ENCODE assay signal across 23 cellular contexts in genomic region chr10:103495321-103495720, GRCh38. TPM values are rescaled to one million over a fixed set of nuclear protein-coding genes. Genes with fewer than 3 reads are reported as not detected.
DNase-seq lines count a peak whose midpoint lies in the region; ATAC-seq, FAIRE-seq and TF ChIP-seq lines count a peak whose summit lies in the region.
"Had no signal": no experiment of that assay in that cellular context is flagged by ENCODE, and none has a peak within 500 bp of the region (broad histone marks: within the 10 kb centered on the region; RNA-seq: fewer than 3 reads in every experiment).

No MANE protein-coding gene starts in this region.

- H3K4me3 ChIP-seq in Caco-2 (ENCODE audit: low read depth, low read length) = no peak overlapping the region
- H3K4me3 ChIP-seq in astrocyte (ENCODE audit: insufficient read depth, low read depth, low read length) = no peak overlapping the region
- no peak overlapping the region for H3K4me3 ChIP-seq in SK-N-SH (ENCODE audit: low read depth in 2 of 2, low read length in 1 of 2)
- H3K4me3 ChIP-seq: mucosa of descending colon, psoas muscle had no signal

- TF ChIP-seq EP300 in SK-N-SH (IDR thresholded peaks at IDR 0.05; ENCODE audit: borderline replicate concordance in 1 of 2, low read depth in 1 of 2, low read length in 1 of 2) = no peak

- 83% methylated on average over 3 of the region's 3 CpGs for WGBS in SK-N-SH (ENCODE audit: low lambda C conversion rate)

- CTCF ChIA-PET in CD4-positive, alpha-beta T cell (lab: Charles Lee) = no interaction called here
- CTCF ChIA-PET in Caco-2 (lab: Charles Lee) (no interaction called here), SK-N-SH (lab: Yijun Ruan, JAX) (interaction anchor here (1.0 to 2.1 kb wide), 4 partner anchors 10 to 69 kb away, joined by 3 to 8 read pairs (median 6); no protein-coding TSS in a partner anchor)

- H4K20me1 ChIP-seq in astrocyte (ENCODE audit: insufficient read depth, low read length) (peaks cover 39% of the 10 kb centered on the region), SK-N-SH (ENCODE audit: insufficient read depth) (no peaks in the 10 kb centered on the region)

- no peaks in the 10 kb centered on the region for H3K9me2 ChIP-seq in SK-N-SH

- FAIRE-seq in astrocyte (lab: Jason Lieb, UNC) (no peak), frontal cortex (lab: Jason Lieb, UNC) (no peak)

- peaks cover 9% of the 10 kb centered on the region for H3F3A ChIP-seq in SK-N-SH (replicated peaks; ENCODE audit: insufficient read depth)

- H3K79me2 ChIP-seq in astrocyte (ENCODE audit: insufficient read depth, low read length) (no peaks in the 10 kb centered on the region), SK-N-SH (ENCODE audit: insufficient read depth) (no peaks in the 10 kb centered on the region)

- H3K9me3 Mint-ChIP-seq in CD4-positive, alpha-beta T cell = no peaks in the 10 kb centered on the region
- H3K9me3 Mint-ChIP-seq in Caco-2 (ENCODE audit: unreplicated experiment) (no peaks in the 10 kb centered on the region), astrocyte (ENCODE audit: unreplicated experiment) (peaks cover 11% of the 10 kb centered on the region), natural killer cell (no peaks in the 10 kb centered on the region)
- H3K9me3 Mint-ChIP-seq: activated CD4-positive, alpha-beta T cell treated with anti-CD3 and anti-CD28 coated beads, Interleukin-2, amount 10 ng/mL, durations not matched to agents 7 days and 5 days had no signal

- H3K27ac Mint-ChIP-seq in CD4-positive, alpha-beta T cell = no peak overlapping the region
- H3K27ac Mint-ChIP-seq in Caco-2 (ENCODE audit: unreplicated experiment) = no peak overlapping the region
- no peak overlapping the region for H3K27ac Mint-ChIP-seq in astrocyte (ENCODE audit: unreplicated experiment)
- no peak overlapping the region for H3K27ac Mint-ChIP-seq in natural killer cell
- H3K27ac Mint-ChIP-seq: activated CD4-positive, alpha-beta T cell treated with anti-CD3 and anti-CD28 coated beads, Interleukin-2, amount 10 ng/mL, durations not matched to agents 7 days and 5 days had no signal

- H3K36me3 ChIP-seq in Caco-2 (ENCODE audit: control insufficient read depth, insufficient read depth, low read length) (no peaks in the 10 kb centered on the region), astrocyte (ENCODE audit: insufficient read depth, low read length) (no peaks in the 10 kb centered on the region), SK-N-SH (replicated peaks in 1 of 2; ENCODE audit: control insufficient read depth in 1 of 2, insufficient read depth in 2 of 2, low read length in 1 of 2) (no peaks in the 10 kb centered on the region)

- BruUV-seq in Caco-2 (replicated peaks; lab: Mats Ljungman, UMichigan) = no TSS peak

- POLR2A ChIA-PET in CD4-positive, alpha-beta T cell (lab: Charles Lee) = no interaction called here
- POLR2A ChIA-PET in Caco-2 (lab: Charles Lee) (no interaction called here), SK-N-SH (lab: Yijun Ruan, JAX) (no interaction called here)

- no peak for DNase-seq in CD4-positive, alpha-beta T cell
- DNase-seq in Caco-2 (no peak), astrocyte (ENCODE audit: low read depth) (no peak), natural killer cell (no peak), frontal cortex (ENCODE audit: low spot score in 2 of 2) (no peak), Ammon's horn (ENCODE audit: low spot score) (no peak), SK-N-SH (no peak)
- DNase-seq: activated CD4-positive, alpha-beta T cell treated with anti-CD3 and anti-CD28 coated beads, Interleukin-2, amount 10 ng/mL, durations not matched to agents 7 days and 5 days; activated T-cell treated with anti-CD3 and anti-CD28 coated beads, Interleukin-2, amount 50 U/mL, for 1 hour; AML-193; DMS 273 treated with DMSO at 0.1 percent for 48 hours; mucosa of descending colon; NCI-H69; PC-3; stimulated activated CD8-positive, alpha-beta memory T cell treated with anti-CD3 and anti-CD28 coated beads, Interleukin-4, amount 100 ng/mL, for 48 hours had no signal

- H3K27ac ChIP-seq in CD4-positive, alpha-beta T cell (ENCODE audit: low read depth, low read length) = no peak overlapping the region
- no peak overlapping the region for H3K27ac ChIP-seq in astrocyte (ENCODE audit: low read depth, low read length)
- H3K27ac ChIP-seq in SK-N-SH (ENCODE audit: low read depth in 2 of 2, low read length in 1 of 2) = no peak overlapping the region
- H3K27ac ChIP-seq: psoas muscle had no signal

- no peaks in the 10 kb centered on the region for H3K9me3 ChIP-seq in CD4-positive, alpha-beta T cell (ENCODE audit: control insufficient read depth, low read length)
- H3K9me3 ChIP-seq in Caco-2 = no peaks in the 10 kb centered on the region
- no peaks in the 10 kb centered on the region for H3K9me3 ChIP-seq in astrocyte (ENCODE audit: insufficient read depth, low read depth, low read length)
- no peaks in the 10 kb centered on the region for H3K9me3 ChIP-seq in SK-N-SH
- H3K9me3 ChIP-seq: mucosa of descending colon, psoas muscle had no signal

- peak overlapping the region; percentile 71 for H3K4me3 Mint-ChIP-seq in CD4-positive, alpha-beta T cell
- H3K4me3 Mint-ChIP-seq in Caco-2 (ENCODE audit: unreplicated experiment) (peak overlapping the region; percentile 68), astrocyte (ENCODE audit: unreplicated experiment) (peak overlapping the region; percentile 62), natural killer cell (peak overlapping the region; percentile 72)

- H3K4me1 ChIP-seq in Caco-2 (peaks cover 23% of the 10 kb centered on the region), astrocyte (ENCODE audit: insufficient read depth, low read length) (peaks cover 19% of the 10 kb centered on the region), SK-N-SH (ENCODE audit: control insufficient read depth in 1 of 2, insufficient read depth in 2 of 2, low read depth in 1 of 2, low read length in 1 of 2) (peaks cover 0 to 34% of the 10 kb centered on the region in 2 experiments; a peak in 2 of 4 replicates)

- no peak for ATAC-seq in CD4-positive, alpha-beta T cell (ENCODE audit: poor library complexity)
- no peak for ATAC-seq in natural killer cell
- ATAC-seq: mucosa of descending colon, PC-3, psoas muscle had no signal

- H3K27me3 ChIP-seq in CD4-positive, alpha-beta T cell (ENCODE audit: control insufficient read depth, insufficient read depth, low read length) = peaks cover 20% of the 10 kb centered on the region
- H3K27me3 ChIP-seq in Caco-2 (replicated peaks; ENCODE audit: control insufficient read depth, insufficient read depth, low read length) = peaks cover 3% of the 10 kb centered on the region
- H3K27me3 ChIP-seq in astrocyte (ENCODE audit: insufficient read depth, low read length) = peaks cover 73% of the 10 kb centered on the region
- H3K27me3 ChIP-seq in SK-N-SH (ENCODE audit: insufficient read depth) = peaks cover 51% of the 10 kb centered on the region

- H3K4me2 ChIP-seq in astrocyte (ENCODE audit: low read length) (no peak overlapping the region), SK-N-SH (no peak overlapping the region)

- no peak for TF ChIP-seq RAD21 in SK-N-SH (IDR thresholded peaks at IDR 0.05; ENCODE audit: low read length)

- H3K36me3 Mint-ChIP-seq in CD4-positive, alpha-beta T cell (ENCODE audit: low read depth) = no peaks in the 10 kb centered on the region
- H3K36me3 Mint-ChIP-seq in Caco-2 (ENCODE audit: insufficient read depth, unreplicated experiment) (no peaks in the 10 kb centered on the region), astrocyte (ENCODE audit: low read depth, unreplicated experiment) (peaks cover 4% of the 10 kb centered on the region), natural killer cell (no peaks in the 10 kb centered on the region)

- no peak for TF ChIP-seq CTCF in CD4-positive, alpha-beta T cell (IDR thresholded peaks at IDR 0.05)
- no peak for TF ChIP-seq CTCF in Caco-2 (IDR thresholded peaks at IDR 0.05; ENCODE audit: insufficient read depth in 1 of 2, low read depth in 1 of 2, low read length in 1 of 2, severe bottlenecking in 1 of 2, unreplicated experiment in 1 of 2)
- TF ChIP-seq CTCF in astrocyte (IDR thresholded peaks at IDR 0.05; ENCODE audit: insufficient read depth, low read depth, low read length) = no peak
- no peak for TF ChIP-seq CTCF in natural killer cell (IDR thresholded peaks at IDR 0.05)
- TF ChIP-seq CTCF in SK-N-SH (IDR thresholded peaks at IDR 0.05) = no peak

- peaks cover 25% of the 10 kb centered on the region for H3K4me1 Mint-ChIP-seq in CD4-positive, alpha-beta T cell (ENCODE audit: low read depth)
- H3K4me1 Mint-ChIP-seq in Caco-2 (ENCODE audit: low read depth, unreplicated experiment) (peaks cover 14% of the 10 kb centered on the region), astrocyte (ENCODE audit: low read depth, unreplicated experiment) (peaks cover 34% of the 10 kb centered on the region), natural killer cell (peaks cover 5 to 6% of the 10 kb centered on the region in 2 donors)

- H2AFZ ChIP-seq in astrocyte (ENCODE audit: low read depth, low read length) (no peak overlapping the region), SK-N-SH (ENCODE audit: low read depth) (no peak overlapping the region)

- peaks cover 71% of the 10 kb centered on the region for H3K27me3 Mint-ChIP-seq in CD4-positive, alpha-beta T cell
- H3K27me3 Mint-ChIP-seq in Caco-2 (ENCODE audit: insufficient read depth, unreplicated experiment) = peaks cover 6% of the 10 kb centered on the region
- peaks cover 34% of the 10 kb centered on the region for H3K27me3 Mint-ChIP-seq in astrocyte (ENCODE audit: low read depth, unreplicated experiment)
- peaks cover 43 to 54% of the 10 kb centered on the region in 2 donors for H3K27me3 Mint-ChIP-seq in natural killer cell (ENCODE audit: low read depth in 2 of 2)

- no peak overlapping the region for H3K9ac ChIP-seq in astrocyte (ENCODE audit: low read length)
- H3K9ac ChIP-seq in SK-N-SH = no peak overlapping the region

- intact Hi-C loops in CD4-positive, alpha-beta T cell (cut with DNase I, micrococcal nuclease) = loop anchor here in 1 of 2 experiments (10.0 kb wide), 1 partner anchor 181 kb away; no protein-coding TSS in a partner anchor
- intact Hi-C loops in Caco-2 (cut with micrococcal nuclease; ENCODE audit: unreplicated experiment) = no loop called here
- intact Hi-C loops in natural killer cell (cut with micrococcal nuclease) = no loop called here

RNA-seq across cellular contexts. Expression of gene NEURL1, which starts 1.8 kb away (rescaled TPM):
- total RNA-seq in CD4-positive, alpha-beta T cell = 1 to 10 TPM in 1 of 2 experiments, under 1 TPM in 1; 0.85 to 1.1 TPM
- 0.84 and 0.91 TPM in 2 replicates for total RNA-seq in Caco-2 (2022)
- 1.4 and 1.5 TPM in 2 replicates for total RNA-seq in astrocyte
- 1 to 10 TPM in 2 of 3 donors, under 1 TPM in 1; 0.95 to 8.5 (median 1.5) TPM for total RNA-seq in natural killer cell
- 25.7 TPM for total RNA-seq in frontal cortex
- 0.05 and 0.19 TPM in 2 replicates for polyA plus RNA-seq in SK-N-SH (2012; rRNA removed)
- polyA plus RNA-seq in SK-N-SH (2012; cell fraction: cytosol; rRNA removed) = 0.04 and 0.05 TPM in 2 replicates
- 0.12 and 0.36 TPM in 2 replicates for polyA plus RNA-seq in SK-N-SH (2012; cell fraction: nucleus; rRNA removed)

RNA-seq across cellular contexts. Expression of gene CALHM3, which starts 16.3 kb away (rescaled TPM):
- not detected for total RNA-seq in CD4-positive, alpha-beta T cell
- total RNA-seq in Caco-2 (2022) (0.18 TPM in 1 of 2 replicates, not detected in the other), astrocyte (not detected in 2 replicates), natural killer cell (not detected), frontal cortex (not detected)
- polyA plus RNA-seq in SK-N-SH (2012; rRNA removed) = not detected in 2 replicates
- polyA plus RNA-seq in SK-N-SH (2012; cell fraction: cytosol; rRNA removed) = not detected in 2 replicates
- not detected in 2 replicates for polyA plus RNA-seq in SK-N-SH (2012; cell fraction: nucleus; rRNA removed)
- total RNA-seq: dermis microvascular lymphatic vessel endothelial cell, glomerular endothelial cell, left lobe of liver, LHCN-M2, mucosa of descending colon, psoas muscle, SK-MEL-5, temporal lobe had no signal
- polyA plus RNA-seq: esophagus, psoas muscle had no signal

RNA-seq across cellular contexts. Expression of gene CALHM1, which starts 36.6 kb away (rescaled TPM):
- total RNA-seq in CD4-positive, alpha-beta T cell = not detected
- total RNA-seq in Caco-2 (2022) = not detected in 2 replicates
- not detected in 2 replicates for total RNA-seq in astrocyte
- total RNA-seq in natural killer cell = under 1 TPM in 2 of 3 donors, not detected in 1; 0.23 to 0.57 TPM
- not detected for total RNA-seq in frontal cortex
- not detected in 2 replicates for polyA plus RNA-seq in SK-N-SH (2012; rRNA removed)
- not detected in 2 replicates for polyA plus RNA-seq in SK-N-SH (2012; cell fraction: cytosol; rRNA removed)
- polyA plus RNA-seq in SK-N-SH (2012; cell fraction: nucleus; rRNA removed) = not detected in 2 replicates
- total RNA-seq: dermis microvascular lymphatic vessel endothelial cell, glomerular endothelial cell, left lobe of liver, LHCN-M2, mucosa of descending colon, PC-3, psoas muscle, SK-MEL-5, temporal lobe had no signal
- polyA plus RNA-seq: esophagus, psoas muscle had no signal

RNA-seq across cellular contexts. Expression of gene CALHM2, which starts 43.2 kb away (rescaled TPM):
- total RNA-seq in CD4-positive, alpha-beta T cell = 1 to 10 TPM; 3.1 to 4.0 TPM
- 0.52 and 0.58 TPM in 2 replicates for total RNA-seq in Caco-2 (2022)
- 1.2 and 1.4 TPM in 2 replicates for total RNA-seq in astrocyte
- 10 to 100 TPM; 26.6 to 55.2 (median 37.2) TPM for total RNA-seq in natural killer cell
- total RNA-seq in frontal cortex = 1.6 TPM
- polyA plus RNA-seq in SK-N-SH (2012; rRNA removed) = 0.10 and 0.23 TPM in 2 replicates
- 0.05 and 0.12 TPM in 2 replicates for polyA plus RNA-seq in SK-N-SH (2012; cell fraction: cytosol; rRNA removed)
- 0.04 and 0.05 TPM in 2 replicates for polyA plus RNA-seq in SK-N-SH (2012; cell fraction: nucleus; rRNA removed)
- total RNA-seq: SK-MEL-5 had no signal
